Comparison of ENCODE assay signal across 20 cellular contexts in genomic region chr20:32501709-32502108, GRCh38.
A peak's percentile ranks its signal among the peaks of the same experiment; 100 is the strongest.
DNase-seq lines count a peak whose midpoint lies in the region; ATAC-seq and TF ChIP-seq lines count a peak whose summit lies in the region.
"Had no signal": no experiment of that assay in that cellular context is flagged by ENCODE, and none has a peak within 500 bp of the region (broad histone marks: within the 10 kb centered on the region; RNA-seq: fewer than 3 reads in every experiment).

No MANE protein-coding gene starts in this region.

- no peaks in the 10 kb centered on the region for H3K9me3 Mint-ChIP-seq in CD8-positive, alpha-beta T cell
- no peaks in the 10 kb centered on the region for H3K9me3 Mint-ChIP-seq in immature natural killer cell
- H3K9me3 Mint-ChIP-seq: type B pancreatic cell had no signal

- H3K27ac Mint-ChIP-seq in CD8-positive, alpha-beta T cell: peak overlapping the region; percentile 4
- H3K27ac Mint-ChIP-seq in immature natural killer cell: peak overlapping the region; percentile 1 to 70 (median 10)
- H3K27ac Mint-ChIP-seq: nephron progenitor cell, type B pancreatic cell had no signal

- no peaks in the 10 kb centered on the region for H3K9me3 ChIP-seq in CD8-positive, alpha-beta T cell (ENCODE audit: low read length)
- no peaks in the 10 kb centered on the region for H3K9me3 ChIP-seq in adipocyte (ENCODE audit: control insufficient read depth, low read length)
- H3K9me3 ChIP-seq: gastroesophageal sphincter, stomach had no signal

- H3K4me3 ChIP-seq in CD8-positive, alpha-beta T cell (ENCODE audit: low read depth, low read length): no peak overlapping the region
- no peak overlapping the region for H3K4me3 ChIP-seq in adipocyte (ENCODE audit: low read length)
- H3K4me3 ChIP-seq: coronary artery, gastroesophageal sphincter, stomach had no signal

- no peak for DNase-seq in CD8-positive, alpha-beta T cell
- DNase-seq in ELR (ENCODE audit: low read depth) (peak; percentile 94), adipocyte (ENCODE audit: low read depth) (peak; percentile 34), immature natural killer cell (no peak), NCI-H2081 treated with DMSO at 0.1 percent for 48 hours (lab: John Stamatoyannopoulos, UW) (no peak), cardiac septum (ENCODE audit: low spot score) (no peak)
- DNase-seq: activated CD4-positive, alpha-beta T cell treated with anti-CD3 and anti-CD28 coated beads for 1 hour; activated CD8-positive, alpha-beta memory T cell treated with anti-CD3 and anti-CD28 coated beads, Interleukin-2, amount 50 U/mL, for 4 hours; AML-193; Calu3; GOT3; mesendoderm; NCI-H146; NCI-H226; nephron progenitor cell; stomach had no signal

- ATAC-seq in CD8-positive, alpha-beta T cell: no peak
- ATAC-seq in HG02763 (IDR thresholded peaks at IDR 0.05; ENCODE audit: unreplicated experiment): no peak
- ATAC-seq: gastroesophageal sphincter had no signal

- no peak for TF ChIP-seq CTCF in CD8-positive, alpha-beta T cell (IDR thresholded peaks at IDR 0.05)

- H3K27ac ChIP-seq in CD8-positive, alpha-beta T cell (ENCODE audit: low read depth, low read length): no peak overlapping the region
- H3K27ac ChIP-seq: coronary artery, gastroesophageal sphincter, stomach had no signal

- intact Hi-C loops in CD8-positive, alpha-beta T cell (cut with DNase I, micrococcal nuclease): no loop called here
- intact Hi-C loops in cardiac septum (cut with DNase I): no loop called here

- H3K27me3 Mint-ChIP-seq in CD8-positive, alpha-beta T cell (ENCODE audit: low read depth): no peaks in the 10 kb centered on the region
- H3K27me3 Mint-ChIP-seq in immature natural killer cell (ENCODE audit: low read depth in 3 of 3): peaks cover 0 to 12% (median 3%) of the 10 kb centered on the region in 3 donors
- H3K27me3 Mint-ChIP-seq: type B pancreatic cell had no signal

- CTCF ChIA-PET in CD8-positive, alpha-beta T cell (lab: Charles Lee): interaction anchor here (1.3 to 2.1 kb wide), 2 partner anchors 10 to 17 kb away, joined by 3 to 7 read pairs; no protein-coding TSS in a partner anchor

- no peak overlapping the region for H3K4me3 Mint-ChIP-seq in CD8-positive, alpha-beta T cell
- H3K4me3 Mint-ChIP-seq in immature natural killer cell: no peak overlapping the region
- H3K4me3 Mint-ChIP-seq: nephron progenitor cell, type B pancreatic cell had no signal

- H3K9ac ChIP-seq in adipocyte (ENCODE audit: low read length): no peak overlapping the region

- H3K4me1 ChIP-seq in CD8-positive, alpha-beta T cell (ENCODE audit: insufficient read depth, low read length): peaks cover 1% of the 10 kb centered on the region
- peaks cover 14% of the 10 kb centered on the region for H3K4me1 ChIP-seq in adipocyte (ENCODE audit: control insufficient read depth, insufficient read depth, low read length)
- H3K4me1 ChIP-seq: gastroesophageal sphincter had no signal

- no peaks in the 10 kb centered on the region for H3K36me3 ChIP-seq in CD8-positive, alpha-beta T cell (ENCODE audit: insufficient read depth, low read length)
- no peaks in the 10 kb centered on the region for H3K36me3 ChIP-seq in adipocyte (ENCODE audit: control insufficient read depth, insufficient read depth, low read length, severe bottlenecking)
- H3K36me3 ChIP-seq: gastroesophageal sphincter, stomach had no signal

- H3K4me1 Mint-ChIP-seq in CD8-positive, alpha-beta T cell (ENCODE audit: low read depth): peaks cover 53% of the 10 kb centered on the region
- peaks cover 43 to 74% of the 10 kb centered on the region in 2 donors for H3K4me1 Mint-ChIP-seq in immature natural killer cell

- H3K36me3 Mint-ChIP-seq in CD8-positive, alpha-beta T cell: peaks cover 46% of the 10 kb centered on the region
- H3K36me3 Mint-ChIP-seq in immature natural killer cell: peaks cover 0 to 3% (median 0%) of the 10 kb centered on the region in 3 donors

- no peaks in the 10 kb centered on the region for H3K27me3 ChIP-seq in CD8-positive, alpha-beta T cell (ENCODE audit: insufficient read depth, low read length)
- peaks cover 5% of the 10 kb centered on the region for H3K27me3 ChIP-seq in adipocyte (replicated peaks; ENCODE audit: control insufficient read depth, insufficient read depth, low read length)
- H3K27me3 ChIP-seq: gastroesophageal sphincter, stomach had no signal

- POLR2A ChIA-PET in CD8-positive, alpha-beta T cell (lab: Charles Lee): no interaction called here

Comparison
In these comparisons a context has a peak if more than half of its experiments do, and no peak if none do; other contexts are left out.
1. DNase-seq: peak in ELR (single experiment) and adipocyte (single experiment); none in CD8-positive, alpha-beta T cell (0 of 7), immature natural killer cell (0 of 3), NCI-H2081 treated with DMSO at 0.1 percent for 48 hours (single experiment) and cardiac septum (single experiment).